Comparison of ENCODE assay signal across 26 cellular contexts in genomic region chr16:74837056-74837455, GRCh38.
DNase-seq lines count a peak whose midpoint lies in the region; ATAC-seq and TF ChIP-seq lines count a peak whose summit lies in the region.
"Had no signal": no experiment of that assay in that cellular context is flagged by ENCODE, and none has a peak within 500 bp of the region (broad histone marks: within the 10 kb centered on the region; RNA-seq: fewer than 3 reads in every experiment).

No MANE protein-coding gene starts in this region.

- no peaks in the 10 kb centered on the region for H3K27me3 ChIP-seq in prostate gland (replicated peaks; ENCODE audit: insufficient read depth)
- H3K27me3 ChIP-seq in ascending aorta = no peaks in the 10 kb centered on the region
- H3K27me3 ChIP-seq: upper lobe of left lung had no signal

- intact Hi-C loops in prostate gland (cut with DNase I) = no loop called here
- intact Hi-C loops in ascending aorta (cut with DNase I) = no loop called here

- no peak for TF ChIP-seq POLR2A in prostate gland (IDR thresholded peaks at IDR 0.05)

- WGBS in prostate gland = 22% methylated on average over 4 of the region's 4 CpGs

- H3K36me3 ChIP-seq in prostate gland = no peaks in the 10 kb centered on the region
- no peaks in the 10 kb centered on the region for H3K36me3 ChIP-seq in ascending aorta
- H3K36me3 ChIP-seq: upper lobe of left lung had no signal

- H3K9me3 ChIP-seq in prostate gland = no peaks in the 10 kb centered on the region
- no peaks in the 10 kb centered on the region for H3K9me3 ChIP-seq in ascending aorta
- H3K9me3 ChIP-seq: upper lobe of left lung had no signal

- TF ChIP-seq CTCF in prostate gland (IDR thresholded peaks at IDR 0.05) (no peak), ascending aorta (IDR thresholded peaks at IDR 0.05) (no peak)

- H3K4me3 ChIP-seq in prostate gland (no peak overlapping the region), ascending aorta (no peak overlapping the region)
- H3K4me3 ChIP-seq: coronary artery, GM23248, upper lobe of left lung had no signal

- DNase-seq in DMS 273 (lab: John Stamatoyannopoulos, UW; ENCODE audit: unreplicated experiment) = peak; percentile 40
- no peak for DNase-seq in DMS 273 treated with DMSO at 0.1 percent for 48 hours (lab: John Stamatoyannopoulos, UW)
- peak; percentile 61 for DNase-seq in NCI-H345 (lab: John Stamatoyannopoulos, UW)
- DNase-seq in cerebellum (ENCODE audit: low spot score) = peak; percentile 5
- DNase-seq in prostate gland (ENCODE audit: low spot score) = peak; percentile 17
- DNase-seq in ascending aorta (ENCODE audit: low spot score in 2 of 2) = no peak
- DNase-seq: activated CD4-positive, alpha-beta T cell treated with anti-CD3 and anti-CD28 coated beads for 4 hours; activated T-cell treated with anti-CD3 and anti-CD28 coated beads, Interleukin-2, amount 50 U/mL, for 24 hours; CD4-positive, CD25-positive, alpha-beta regulatory T cell; endodermal cell; GM23248; KG1; naive B cell; NCI-H187 treated with DMSO at 0.1 percent for 48 hours; NCI-H524 treated with DMSO at 0.1 percent for 48 hours; nucleus accumbens; RPMI8226; small intestine; stimulated activated CD4-positive, alpha-beta T cell treated with anti-CD3 and anti-CD28 coated beads, Interleukin-1b, Interleukin-23, amount 100 ng/mL, for 48 hours; T-helper 2 cell; upper lobe of left lung had no signal

- no peaks in the 10 kb centered on the region for H3K4me1 ChIP-seq in prostate gland (replicated peaks)
- H3K4me1 ChIP-seq in ascending aorta = no peaks in the 10 kb centered on the region

- H3K27ac ChIP-seq in prostate gland (no peak overlapping the region), ascending aorta (no peak overlapping the region)
- H3K27ac ChIP-seq: 22Rv1, coronary artery, GM23248, upper lobe of left lung had no signal

- no peak for ATAC-seq in GM19463 (IDR thresholded peaks at IDR 0.05; ENCODE audit: unreplicated experiment)
- no peak for ATAC-seq in HG03342 (IDR thresholded peaks at IDR 0.05; ENCODE audit: unreplicated experiment)
- ATAC-seq: SK-N-SH treated with all-trans-retinoic acid at 6 μM for 48 hours had no signal

Comparison
In these comparisons a context has a peak if more than half of its experiments do, and no peak if none do; other contexts are left out.
1. DNase-seq: peak in DMS 273 (single experiment), NCI-H345 (single experiment), cerebellum (single experiment) and prostate gland (single experiment); none in DMS 273 treated with DMSO at 0.1 percent for 48 hours (single experiment) and ascending aorta (0 of 2).